Comparison of ENCODE assay signal across 3 cellular contexts in the genomic region with DNA sequence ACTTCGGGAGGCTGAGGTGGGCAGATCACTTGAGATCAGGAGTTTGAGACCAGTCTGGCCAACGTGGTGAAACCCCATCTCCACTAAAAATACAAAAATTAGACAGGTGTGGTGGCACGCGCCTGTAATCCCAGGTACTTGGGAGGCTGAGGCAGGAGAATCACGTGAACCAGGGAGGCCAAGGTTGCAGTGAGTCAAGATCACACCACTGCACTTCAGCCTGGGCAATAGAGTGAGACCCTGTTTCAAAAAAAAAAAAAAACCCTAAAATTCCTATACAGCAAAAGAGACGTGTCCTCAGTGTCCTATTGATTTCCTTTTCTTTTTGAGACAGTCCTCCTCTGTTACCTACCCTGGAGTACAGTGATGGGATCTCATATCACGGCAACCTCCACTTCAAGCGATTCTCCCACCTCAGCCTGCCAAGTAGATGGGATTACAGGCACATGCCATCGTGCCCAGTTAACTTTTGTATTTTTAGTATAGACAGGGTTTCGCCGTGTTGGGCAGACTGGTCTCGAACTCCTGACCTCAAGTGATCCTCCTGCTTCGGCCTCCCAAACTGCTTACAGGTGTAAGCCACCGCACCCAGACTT.
TF ChIP-seq lines count a peak whose summit lies in the region.

No MANE protein-coding gene starts in this region.

TF ChIP-seq in HEK293, 187 proteins besides CTCF, POLR2A, EP300 and RAD21:
- TF ChIP-seq ZNF121 (tag by site-specific recombination; IDR thresholded peaks at IDR 0.05): peak; percentile 94

TF ChIP-seq in K562, 482 proteins besides CTCF, POLR2A, EP300 and RAD21:
- TF ChIP-seq ZNF121 (CRISPR knock-in tag; conservative IDR thresholded peaks at IDR 0.05) (peak; percentile 47; the same call in 1 of the 2 replicates), ZNF384 (IDR thresholded peaks at IDR 0.05; ENCODE audit: low read depth, low read length) (0 out of 2 replicates have a peak, but pooled peaks have one; percentile 18)
TF ChIP-seq in K562: peak in this region for 2; not testable (repeated sequence) for 480.

TF ChIP-seq in HepG2, 621 proteins besides CTCF, POLR2A, EP300 and RAD21:
- TF ChIP-seq ZNF121 (CRISPR knock-in tag; IDR thresholded peaks at IDR 0.05): 0 out of 2 replicates have a peak, but pooled peaks have one; percentile 23
